Comparison of ENCODE assay signal across 26 cellular contexts in genomic region chr10:87694011-87694794, GRCh38. TPM values are rescaled to one million over a fixed set of nuclear protein-coding genes. Genes with fewer than 3 reads are reported as not detected.
A peak's percentile ranks its signal among the peaks of the same experiment; 100 is the strongest.
DNase-seq lines count a peak whose midpoint lies in the region; ATAC-seq and TF ChIP-seq lines count a peak whose summit lies in the region.
"Had no signal": no experiment of that assay in that cellular context is flagged by ENCODE, and none has a peak within 500 bp of the region (broad histone marks: within the 10 kb centered on the region; RNA-seq: fewer than 3 reads in every experiment).

No MANE protein-coding gene starts in this region.

- no peak for TF ChIP-seq POLR2A in Peyer's patch (IDR thresholded peaks at IDR 0.05)

- H4K20me1 ChIP-seq in hepatocyte (ENCODE audit: insufficient read depth, poor library complexity, severe bottlenecking), result no peaks in the 10 kb centered on the region

- no peaks in the 10 kb centered on the region for H3K9me3 ChIP-seq in Peyer's patch
- no peaks in the 10 kb centered on the region for H3K9me3 ChIP-seq in hepatocyte (ENCODE audit: low read depth)
- H3K9me3 ChIP-seq: adrenal gland, lower lobe of right lung, pancreas, SJCRH30 had no signal

- TF ChIP-seq CTCF in C4-2B (conservative IDR thresholded peaks at IDR 0.05) (no peak), Peyer's patch (IDR thresholded peaks at IDR 0.05) (no peak), hepatocyte (IDR thresholded peaks at IDR 0.05; ENCODE audit: poor library complexity) (no peak), progenitor cell of endocrine pancreas (IDR thresholded peaks at IDR 0.05; ENCODE audit: unreplicated experiment) (no peak)

- no peak overlapping the region for H3K4me3 ChIP-seq in Peyer's patch
- no peak overlapping the region for H3K4me3 ChIP-seq in hepatocyte
- H3K4me3 ChIP-seq: adrenal gland, GM23338, lower lobe of right lung, pancreas, SJCRH30 had no signal

- H3K36me3 ChIP-seq in Peyer's patch, result no peaks in the 10 kb centered on the region
- no peaks in the 10 kb centered on the region for H3K36me3 ChIP-seq in hepatocyte (replicated peaks; ENCODE audit: insufficient read depth, low read depth)
- H3K36me3 ChIP-seq: adrenal gland, pancreas, SJCRH30 had no signal

- H3K79me2 ChIP-seq in hepatocyte, result peaks cover 24% of the 10 kb centered on the region

- H3K4me3 Mint-ChIP-seq in progenitor cell of endocrine pancreas (ENCODE audit: low read depth), result no peak overlapping the region
- H3K4me3 Mint-ChIP-seq: activated CD8-positive, alpha-beta memory T cell treated with anti-CD3 and anti-CD28 coated beads, Interleukin-2, amount 10 ng/mL, durations not matched to agents 7 days and 5 days; brain; CD8-positive, alpha-beta memory T cell; GM23338; nephron progenitor cell; stimulated activated naive CD8-positive, alpha-beta T cell treated with anti-CD3 and anti-CD28 coated beads, Interleukin-15, Interleukin-2, amounts not matched to agents 100 ng/mL and 50 ng/mL, for 24 hours had no signal

- ATAC-seq in GM21360 (IDR thresholded peaks at IDR 0.05; ENCODE audit: unreplicated experiment), result no peak
- no peak for ATAC-seq in HG03039 (IDR thresholded peaks at IDR 0.05; ENCODE audit: unreplicated experiment)
- ATAC-seq: activated CD8-positive, alpha-beta memory T cell treated with anti-CD3 and anti-CD28 coated beads, Interleukin-2, amount 10 ng/mL, durations not matched to agents 7 days and 5 days; GM23338; lower lobe of right lung had no signal

- H3K27ac ChIP-seq in C4-2B (peak overlapping the region; percentile 80), Peyer's patch (peak overlapping the region in 3 of 4 donors; percentile 57 to 78 (median 70)), hepatocyte (peak overlapping the region; percentile 81)
- H3K27ac ChIP-seq: adrenal gland, lower lobe of right lung, SJCRH30 had no signal

- H3K27me3 Mint-ChIP-seq in progenitor cell of endocrine pancreas, result peaks cover 16% of the 10 kb centered on the region
- H3K27me3 Mint-ChIP-seq: brain had no signal

- H3K9me3 Mint-ChIP-seq in progenitor cell of endocrine pancreas (ENCODE audit: low read depth), result peaks cover 3% of the 10 kb centered on the region
- H3K9me3 Mint-ChIP-seq: brain; CD8-positive, alpha-beta memory T cell; GM23338; nephron progenitor cell; stimulated activated naive CD8-positive, alpha-beta T cell treated with anti-CD3 and anti-CD28 coated beads, Interleukin-15, Interleukin-2, amounts not matched to agents 100 ng/mL and 50 ng/mL, for 24 hours had no signal

- 55% methylated on average over 4 of the region's 4 CpGs for WGBS in hepatocyte (ENCODE audit: low lambda C conversion rate, missing lambda C conversion rate)

- no peak overlapping the region for H3K27ac Mint-ChIP-seq in progenitor cell of endocrine pancreas
- H3K27ac Mint-ChIP-seq: activated CD8-positive, alpha-beta memory T cell treated with anti-CD3 and anti-CD28 coated beads, Interleukin-2, amount 10 ng/mL, durations not matched to agents 7 days and 5 days; brain; CD8-positive, alpha-beta memory T cell; GM23338; nephron progenitor cell; stimulated activated naive CD8-positive, alpha-beta T cell treated with anti-CD3 and anti-CD28 coated beads, Interleukin-15, Interleukin-2, amounts not matched to agents 100 ng/mL and 50 ng/mL, for 24 hours had no signal

- H3K9me2 ChIP-seq in hepatocyte (replicated peaks; ENCODE audit: insufficient read depth), result no peaks in the 10 kb centered on the region

- H3K27me3 ChIP-seq in Peyer's patch (no peaks in the 10 kb centered on the region), hepatocyte (no peaks in the 10 kb centered on the region)
- H3K27me3 ChIP-seq: adrenal gland, pancreas, SJCRH30 had no signal

- no peak overlapping the region for H2AFZ ChIP-seq in hepatocyte
- H2AFZ ChIP-seq: GM23338 had no signal

- no peaks in the 10 kb centered on the region for H3K36me3 Mint-ChIP-seq in progenitor cell of endocrine pancreas (ENCODE audit: insufficient read depth)
- H3K36me3 Mint-ChIP-seq: activated CD8-positive, alpha-beta memory T cell treated with anti-CD3 and anti-CD28 coated beads, Interleukin-2, amount 10 ng/mL, durations not matched to agents 7 days and 5 days; brain; CD8-positive, alpha-beta memory T cell had no signal

- DNase-seq in HT-29 (ENCODE audit: low spot score), result peak; percentile 90
- no peak for DNase-seq in Peyer's patch
- no peak for DNase-seq in hepatocyte (ENCODE audit: low spot score)
- no peak for DNase-seq in progenitor cell of endocrine pancreas (ENCODE audit: low spot score, unreplicated experiment)
- DNase-seq in cerebellum (ENCODE audit: low spot score), result no peak
- DNase-seq: activated CD4-positive, CD25-positive, alpha-beta regulatory T cell; activated CD8-positive, alpha-beta memory T cell treated with anti-CD3 and anti-CD28 coated beads, Interleukin-2, amount 10 ng/mL, durations not matched to agents 7 days and 5 days; activated naive CD4-positive, alpha-beta T cell; activated T-cell treated with anti-CD3 and anti-CD28 coated beads, Interleukin-2, amount 50 U/mL, for 48 hours; adrenal gland; CD8-positive, alpha-beta memory T cell; DMS153; kidney; lower lobe of right lung; NCI-H146; nephron progenitor cell; NK-92 treated with Interleukin-12 subunit alpha and Interleukin-12 subunit beta, amount 100 ng/mL, for 24 hours; pancreas; small intestine had no signal

- peaks cover 0 to 29% (median 0%) of the 10 kb centered on the region in 4 donors for H3K4me1 ChIP-seq in Peyer's patch
- no peaks in the 10 kb centered on the region for H3K4me1 ChIP-seq in hepatocyte (ENCODE audit: insufficient read depth)
- H3K4me1 ChIP-seq: pancreas, SJCRH30 had no signal

- peaks cover 3% of the 10 kb centered on the region for H3K4me1 Mint-ChIP-seq in progenitor cell of endocrine pancreas (ENCODE audit: low read depth)
- H3K4me1 Mint-ChIP-seq: activated CD8-positive, alpha-beta memory T cell treated with anti-CD3 and anti-CD28 coated beads, Interleukin-2, amount 10 ng/mL, durations not matched to agents 7 days and 5 days; brain; CD8-positive, alpha-beta memory T cell; nephron progenitor cell had no signal

- no peak overlapping the region for H3K4me2 ChIP-seq in hepatocyte
- H3K4me2 ChIP-seq: GM23338 had no signal

RNA-seq across cellular contexts. Expression of gene PAPSS2, which starts 34.5 kb away (rescaled TPM):
- total RNA-seq in HT-29 (2014; rRNA removed; shearing (Covaris generic)), result 22.0 and 23.2 TPM in 2 replicates
- total RNA-seq in Peyer's patch (100 to 1,000 TPM in 3 of 4 donors, 10 to 100 TPM in 1; 28.1 to 166 (median 146) TPM), hepatocyte (47.0 and 58.0 TPM in 2 replicates), progenitor cell of endocrine pancreas (7.3 and 7.5 TPM in 2 replicates), cerebellum (4.4 TPM)
- 38.3 and 39.5 TPM in 2 replicates for polyA plus RNA-seq in hepatocyte
